Comparison of ENCODE assay signal across 12 cellular contexts in genomic region chr6:144345451-144345850, GRCh38.
A peak's percentile ranks its signal among the peaks of the same experiment; 100 is the strongest.
DNase-seq lines count a peak whose midpoint lies in the region; ATAC-seq and TF ChIP-seq lines count a peak whose summit lies in the region.
"Had no signal": no experiment of that assay in that cellular context is flagged by ENCODE, and none has a peak within 500 bp of the region (broad histone marks: within the 10 kb centered on the region; RNA-seq: fewer than 3 reads in every experiment).

No MANE protein-coding gene starts in this region.

- H3K36me3 Mint-ChIP-seq in WTC11 (peaks cover 4% of the 10 kb centered on the region), immature natural killer cell (peaks cover 12 to 15% (median 15%) of the 10 kb centered on the region in 3 donors)

- H3K27me3 Mint-ChIP-seq in WTC11 (ENCODE audit: low read depth) = no peaks in the 10 kb centered on the region
- H3K27me3 Mint-ChIP-seq in immature natural killer cell (ENCODE audit: low read depth in 3 of 3) = peaks cover 6 to 18% (median 10%) of the 10 kb centered on the region in 3 donors

- TF ChIP-seq POLR2A in uterus (IDR thresholded peaks at IDR 0.05) (no peak), sigmoid colon (IDR thresholded peaks at IDR 0.05) (no peak)

- peaks cover 66% of the 10 kb centered on the region for H3K4me1 Mint-ChIP-seq in WTC11
- peaks cover 90 to 99% of the 10 kb centered on the region in 2 donors for H3K4me1 Mint-ChIP-seq in immature natural killer cell

- POLR2A ChIA-PET in WTC11 (lab: Charles Lee) = interaction anchor here (1.3 kb wide), 1 partner anchor 58 kb away, joined by 3 read pairs; no protein-coding TSS in a partner anchor

- CTCF ChIA-PET in WTC11 (lab: Charles Lee) = no interaction called here

- H3K36me3 ChIP-seq in heart right ventricle (no peaks in the 10 kb centered on the region), uterus (no peaks in the 10 kb centered on the region), sigmoid colon (no peaks in the 10 kb centered on the region)
- H3K36me3 ChIP-seq: pancreas had no signal

- no peak for TF ChIP-seq EP300 in sigmoid colon (IDR thresholded peaks at IDR 0.05)

- peak overlapping the region in 6 of 10 donors; percentile 39 to 51 (median 44) for H3K4me3 ChIP-seq in heart right ventricle
- H3K4me3 ChIP-seq in right cardiac atrium (ENCODE audit: low read length) = no peak overlapping the region
- no peak overlapping the region for H3K4me3 ChIP-seq in uterus
- H3K4me3 ChIP-seq in sigmoid colon = no peak overlapping the region
- H3K4me3 ChIP-seq: pancreas had no signal

- no peaks in the 10 kb centered on the region for H3K27me3 ChIP-seq in heart right ventricle
- H3K27me3 ChIP-seq in right cardiac atrium (ENCODE audit: control insufficient read depth, insufficient read depth) = no peaks in the 10 kb centered on the region
- H3K27me3 ChIP-seq in uterus = no peaks in the 10 kb centered on the region
- H3K27me3 ChIP-seq in sigmoid colon = no peaks in the 10 kb centered on the region
- H3K27me3 ChIP-seq: pancreas had no signal

- no peak for DNase-seq in heart right ventricle
- no peak for DNase-seq in right cardiac atrium
- no peak for DNase-seq in WTC11 (ENCODE audit: low spot score)
- no peak for DNase-seq in immature natural killer cell
- no peak for DNase-seq in uterus
- no peak for DNase-seq in NAMALWA (ENCODE audit: low spot score)
- DNase-seq in sigmoid colon = no peak
- no peak for DNase-seq in SIG-M5 treated with dmso at 0.1 percent for 504 hours (lab: John Stamatoyannopoulos, UW; ENCODE audit: unreplicated experiment)
- DNase-seq: activated gamma-delta T cell treated with Interleukin-2 at 50 U/mL for 16 hours, AML-193, NCI-H510A treated with DMSO at 0.1 percent for 48 hours, pancreas had no signal

- intact Hi-C loops in heart right ventricle (cut with DNase I) (loop anchor here in 1 of 10 donors (10.0 kb wide), 1 partner anchor 61 kb away; the partner anchor contains the start of gene UTRN), right cardiac atrium (cut with DNase I) (no loop called here), uterus (cut with DNase I; ENCODE audit: low total_unique reads) (no loop called here), sigmoid colon (cut with DNase I) (no loop called here)

- no peaks in the 10 kb centered on the region for H3K9me3 ChIP-seq in heart right ventricle
- H3K9me3 ChIP-seq in right cardiac atrium (ENCODE audit: control insufficient read depth, low read length) = no peaks in the 10 kb centered on the region
- H3K9me3 ChIP-seq in uterus = no peaks in the 10 kb centered on the region
- H3K9me3 ChIP-seq in sigmoid colon = no peaks in the 10 kb centered on the region
- H3K9me3 ChIP-seq: pancreas had no signal

- H3K27ac ChIP-seq in heart right ventricle (peak overlapping the region in 7 of 10 donors; percentile 28 to 85 (median 66)), right cardiac atrium (ENCODE audit: low read length) (no peak overlapping the region), uterus (peak overlapping the region; percentile 13 to 21), sigmoid colon (peak overlapping the region in 1 of 4 donors; percentile 1)

- no peak for TF ChIP-seq CTCF in heart right ventricle (IDR thresholded peaks at IDR 0.05)
- TF ChIP-seq CTCF in WTC11 (IDR thresholded peaks at IDR 0.05) = no peak
- TF ChIP-seq CTCF in uterus (IDR thresholded peaks at IDR 0.05) = no peak
- TF ChIP-seq CTCF in sigmoid colon (IDR thresholded peaks at IDR 0.05) = no peak

- ATAC-seq in heart right ventricle (no peak), right cardiac atrium (no peak), WTC11 (no peak)
- ATAC-seq: pancreas had no signal

- WGBS in heart right ventricle, 2 donors = 88 to 93% methylated on average over 4 of the region's 4 CpGs
- WGBS in right cardiac atrium = 91% methylated on average over 4 of the region's 4 CpGs
- 89 to 95% methylated on average over 4 of the region's 4 CpGs for WGBS in sigmoid colon, 2 donors

- H3K4me3 Mint-ChIP-seq in WTC11 (no peak overlapping the region), immature natural killer cell (peak overlapping the region; percentile 92 to 94 (median 93))

- peaks cover 9% of the 10 kb centered on the region for H3K9me3 Mint-ChIP-seq in WTC11
- no peaks in the 10 kb centered on the region for H3K9me3 Mint-ChIP-seq in immature natural killer cell

- peaks cover 0 to 100% (median 91%) of the 10 kb centered on the region in 9 donors for H3K4me1 ChIP-seq in heart right ventricle
- peaks cover 17% of the 10 kb centered on the region for H3K4me1 ChIP-seq in right cardiac atrium (ENCODE audit: control insufficient read depth, insufficient read depth, low read length)
- H3K4me1 ChIP-seq in uterus = peaks cover 0 to 14% of the 10 kb centered on the region in 2 donors
- peaks cover 0 to 13% (median 4%) of the 10 kb centered on the region in 4 donors for H3K4me1 ChIP-seq in sigmoid colon

- H3K27ac Mint-ChIP-seq in WTC11 = peak overlapping the region; percentile 90
- H3K27ac Mint-ChIP-seq in immature natural killer cell = peak overlapping the region; percentile 90 to 99 (median 96)

TF ChIP-seq in WTC11, 78 proteins besides CTCF, POLR2A, EP300 and RAD21:
- no peak for TF ChIP-seq ZBTB43 (CRISPR knock-in tag; IDR thresholded peaks at IDR 0.05)
- no peak for TF ChIP-seq ZNF416 (CRISPR knock-in tag; IDR thresholded peaks at IDR 0.05)
- TF ChIP-seq MYBL2 (CRISPR knock-in tag; IDR thresholded peaks at IDR 0.05) = no peak
- no peak for TF ChIP-seq ESRRA (CRISPR knock-in tag; IDR thresholded peaks at IDR 0.05; ENCODE audit: borderline replicate concordance)
- TF ChIP-seq ZNF138 (CRISPR knock-in tag; conservative IDR thresholded peaks at IDR 0.05) = no peak
- no peak for TF ChIP-seq RORB (CRISPR knock-in tag; IDR thresholded peaks at IDR 0.05)
- no peak for TF ChIP-seq HMGXB4 (CRISPR knock-in tag; IDR thresholded peaks at IDR 0.05)
- TF ChIP-seq JAZF1 (CRISPR knock-in tag; IDR thresholded peaks at IDR 0.05) = no peak
- no peak for TF ChIP-seq JUN (CRISPR knock-in tag; IDR thresholded peaks at IDR 0.05)
- TF ChIP-seq SMAD3 (CRISPR knock-in tag; IDR thresholded peaks at IDR 0.05; ENCODE audit: borderline replicate concordance) = no peak
- no peak for TF ChIP-seq IRF1 (CRISPR knock-in tag; IDR thresholded peaks at IDR 0.05)
- no peak for TF ChIP-seq FOXP4 (CRISPR knock-in tag; IDR thresholded peaks at IDR 0.05)
TF ChIP-seq in WTC11: peak in this region for 0.

Comparison
In these comparisons a context has a peak if more than half of its experiments do, and no peak if none do; other contexts are left out.
1. H3K4me3 ChIP-seq: peak in heart right ventricle (6 of 10); none in right cardiac atrium (single experiment), uterus (0 of 2) and sigmoid colon (0 of 4).